ENCODE assay signal across 3 cellular contexts in the genomic region with DNA sequence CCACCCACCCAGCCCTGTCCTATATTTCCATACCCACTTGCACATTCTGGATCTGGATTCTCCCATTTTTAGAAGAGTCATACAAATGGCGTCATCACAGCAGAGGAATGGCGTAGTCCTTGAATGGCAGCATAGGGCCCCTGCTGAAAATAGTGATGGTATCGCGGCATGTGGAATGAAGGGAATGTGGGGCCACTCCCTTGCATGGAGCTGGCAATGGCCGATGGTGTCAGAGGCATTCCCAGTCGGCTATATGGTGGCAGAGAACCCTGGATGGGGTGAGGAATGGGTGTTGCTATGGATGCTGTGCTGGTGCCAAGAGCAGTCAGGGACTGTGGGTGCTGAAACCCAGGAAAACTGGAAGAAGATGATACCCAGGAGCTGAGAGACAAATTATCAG. TPM values are rescaled to one million over a fixed set of nuclear protein-coding genes. Genes with fewer than 3 reads are reported as not detected.
"Had no signal": no experiment of that assay in that cellular context is flagged by ENCODE, and none has a peak within 500 bp of the region (broad histone marks: within the 10 kb centered on the region; RNA-seq: fewer than 3 reads in every experiment).

No MANE protein-coding gene starts in this region.

RNA-seq across cellular contexts. Expression of a gene that starts 51.5 kb away (rescaled TPM):
- total RNA-seq: activated CD8-positive, alpha-beta T cell treated with anti-CD3 and anti-CD28 coated beads, Interleukin-2, amount 10 ng/mL, durations not matched to agents 7 days and 5 days; ascending aorta had no signal
- polyA plus RNA-seq: adipose tissue had no signal
